Comparison of ENCODE assay signal across 8 cellular contexts in the genomic region with DNA sequence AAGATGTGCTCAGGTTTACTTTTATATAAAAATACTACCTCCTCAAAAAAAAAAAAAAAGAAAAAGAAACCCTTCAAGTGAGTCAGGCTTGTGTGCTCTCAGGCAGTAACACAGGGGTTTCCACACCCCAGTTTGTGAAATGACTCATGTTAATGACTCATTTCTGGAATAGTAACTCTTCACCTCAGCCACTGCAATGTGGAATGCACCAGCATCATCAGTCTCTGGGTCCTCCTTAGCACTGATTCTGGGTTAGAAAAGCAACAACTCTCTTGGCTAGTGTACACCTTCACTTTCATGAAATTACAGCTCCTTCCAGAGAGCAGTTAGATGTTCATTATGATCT.
DNase-seq lines count a peak whose midpoint lies in the region; ATAC-seq, FAIRE-seq and TF ChIP-seq lines count a peak whose summit lies in the region.

No MANE protein-coding gene starts in this region.

- no peak overlapping the region for H2AFZ ChIP-seq in astrocyte (ENCODE audit: low read depth, low read length)

- peaks cover 10% of the 10 kb centered on the region for H3K4me1 ChIP-seq in astrocyte (ENCODE audit: insufficient read depth, low read length)
- H3K4me1 ChIP-seq in CD8-positive, alpha-beta T cell (ENCODE audit: insufficient read depth, low read length), result no peaks in the 10 kb centered on the region

- H3K27ac Mint-ChIP-seq in astrocyte (ENCODE audit: unreplicated experiment) (peak overlapping the region; percentile 89), WTC11 (no peak overlapping the region)
- H3K27ac Mint-ChIP-seq in CD8-positive, alpha-beta T cell, result no peak overlapping the region

- H3K36me3 Mint-ChIP-seq in astrocyte (ENCODE audit: low read depth, unreplicated experiment), result no peaks in the 10 kb centered on the region
- H3K36me3 Mint-ChIP-seq in CD8-positive, alpha-beta T cell, result no peaks in the 10 kb centered on the region
- H3K36me3 Mint-ChIP-seq in WTC11, result peaks cover 4% of the 10 kb centered on the region

- no peaks in the 10 kb centered on the region for H3K27me3 ChIP-seq in astrocyte (ENCODE audit: insufficient read depth, low read length)
- no peaks in the 10 kb centered on the region for H3K27me3 ChIP-seq in CD8-positive, alpha-beta T cell (ENCODE audit: insufficient read depth, low read length)

- H3K4me3 Mint-ChIP-seq in astrocyte (ENCODE audit: unreplicated experiment) (no peak overlapping the region), WTC11 (no peak overlapping the region)
- H3K4me3 Mint-ChIP-seq in CD8-positive, alpha-beta T cell, result no peak overlapping the region

- no peaks in the 10 kb centered on the region for H3K36me3 ChIP-seq in astrocyte (ENCODE audit: insufficient read depth, low read length)
- H3K36me3 ChIP-seq in CD8-positive, alpha-beta T cell (ENCODE audit: insufficient read depth, low read length), result no peaks in the 10 kb centered on the region

- H3K27ac ChIP-seq in astrocyte (ENCODE audit: low read depth, low read length), result no peak overlapping the region
- no peak overlapping the region for H3K27ac ChIP-seq in CD8-positive, alpha-beta T cell (ENCODE audit: low read depth, low read length)

- FAIRE-seq in astrocyte (lab: Jason Lieb, UNC), result peak; percentile 96

- no peaks in the 10 kb centered on the region for H4K20me1 ChIP-seq in astrocyte (ENCODE audit: insufficient read depth, low read length)

- no peaks in the 10 kb centered on the region for H3K79me2 ChIP-seq in astrocyte (ENCODE audit: insufficient read depth, low read length)

- intact Hi-C loops in CD8-positive, alpha-beta T cell (cut with DNase I, micrococcal nuclease), result no loop called here

- H3K4me2 ChIP-seq in astrocyte (ENCODE audit: low read length), result no peak overlapping the region

- peak; percentile 79 for ATAC-seq in GM21381 (IDR thresholded peaks at IDR 0.05; ENCODE audit: unreplicated experiment)
- peak; percentile 86 for ATAC-seq in HG03469 (IDR thresholded peaks at IDR 0.05; ENCODE audit: unreplicated experiment)
- no peak for ATAC-seq in CD8-positive, alpha-beta T cell
- ATAC-seq in WTC11, result no peak

- peaks cover 12% of the 10 kb centered on the region for H3K4me1 Mint-ChIP-seq in astrocyte (ENCODE audit: low read depth, unreplicated experiment)
- H3K4me1 Mint-ChIP-seq in CD8-positive, alpha-beta T cell (ENCODE audit: low read depth), result no peaks in the 10 kb centered on the region
- no peaks in the 10 kb centered on the region for H3K4me1 Mint-ChIP-seq in WTC11

- no peaks in the 10 kb centered on the region for H3K27me3 Mint-ChIP-seq in astrocyte (ENCODE audit: low read depth, unreplicated experiment)
- peaks cover 2% of the 10 kb centered on the region for H3K27me3 Mint-ChIP-seq in CD8-positive, alpha-beta T cell (ENCODE audit: low read depth)
- peaks cover 6% of the 10 kb centered on the region; the same call in 1 of the 2 replicates for H3K27me3 Mint-ChIP-seq in WTC11 (ENCODE audit: low read depth)

- H3K9me3 Mint-ChIP-seq in astrocyte (ENCODE audit: unreplicated experiment) (peaks cover 11% of the 10 kb centered on the region), WTC11 (peaks cover 54% of the 10 kb centered on the region)
- H3K9me3 Mint-ChIP-seq in CD8-positive, alpha-beta T cell, result peaks cover 5% of the 10 kb centered on the region

- DNase-seq in GM04503 (ENCODE audit: low read depth) (peak; percentile 93), astrocyte (ENCODE audit: low read depth) (peak; percentile 93), WTC11 (ENCODE audit: low spot score) (no peak)
- peak; percentile 8 to 15 for DNase-seq in stimulated activated CD4-positive, alpha-beta T cell treated with anti-CD3 and anti-CD28 coated beads, Interleukin-2, amount 100 ng/mL, for 48 hours
- no peak for DNase-seq in CD8-positive, alpha-beta T cell
- no peak for DNase-seq in activated effector memory CD4-positive, alpha-beta T cell treated with Interleukin-2 at 50 U/mL for 16 hours

- H3K9me3 ChIP-seq in astrocyte (ENCODE audit: insufficient read depth, low read depth, low read length), result peaks cover 4% of the 10 kb centered on the region
- no peaks in the 10 kb centered on the region for H3K9me3 ChIP-seq in CD8-positive, alpha-beta T cell (ENCODE audit: low read length)

- H3K4me3 ChIP-seq in astrocyte (ENCODE audit: insufficient read depth, low read depth, low read length), result no peak overlapping the region
- no peak overlapping the region for H3K4me3 ChIP-seq in CD8-positive, alpha-beta T cell (ENCODE audit: low read depth, low read length)

- H3K9ac ChIP-seq in astrocyte (ENCODE audit: low read length), result no peak overlapping the region

- POLR2A ChIA-PET in CD8-positive, alpha-beta T cell (lab: Charles Lee), result no interaction called here
- POLR2A ChIA-PET in WTC11 (lab: Charles Lee), result no interaction called here

- TF ChIP-seq CTCF in astrocyte (IDR thresholded peaks at IDR 0.05; ENCODE audit: insufficient read depth, low read depth, low read length), result no peak
- TF ChIP-seq CTCF in CD8-positive, alpha-beta T cell (IDR thresholded peaks at IDR 0.05), result no peak
- TF ChIP-seq CTCF in WTC11 (IDR thresholded peaks at IDR 0.05), result no peak

- CTCF ChIA-PET in CD8-positive, alpha-beta T cell (lab: Charles Lee), result no interaction called here
- CTCF ChIA-PET in WTC11 (lab: Charles Lee), result interaction anchor here (0.7 kb wide), 2 partner anchors 8 to 76 kb away, joined by 3 to 5 read pairs; no protein-coding TSS in a partner anchor

TF ChIP-seq in WTC11, 78 proteins besides CTCF, POLR2A, EP300 and RAD21:
- TF ChIP-seq CREB1 (CRISPR knock-in tag; IDR thresholded peaks at IDR 0.05), result no peak
- TF ChIP-seq SP1 (CRISPR knock-in tag; conservative IDR thresholded peaks at IDR 0.05), result no peak
- TF ChIP-seq, protein P1, sequence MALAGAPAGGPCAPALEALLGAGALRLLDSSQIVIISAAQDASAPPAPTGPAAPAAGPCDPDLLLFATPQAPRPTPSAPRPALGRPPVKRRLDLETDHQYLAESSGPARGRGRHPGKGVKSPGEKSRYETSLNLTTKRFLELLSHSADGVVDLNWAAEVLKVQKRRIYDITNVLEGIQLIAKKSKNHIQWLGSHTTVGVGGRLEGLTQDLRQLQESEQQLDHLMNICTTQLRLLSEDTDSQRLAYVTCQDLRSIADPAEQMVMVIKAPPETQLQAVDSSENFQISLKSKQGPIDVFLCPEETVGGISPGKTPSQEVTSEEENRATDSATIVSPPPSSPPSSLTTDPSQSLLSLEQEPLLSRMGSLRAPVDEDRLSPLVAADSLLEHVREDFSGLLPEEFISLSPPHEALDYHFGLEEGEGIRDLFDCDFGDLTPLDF (CRISPR knock-in tag; IDR thresholded peaks at IDR 0.05), result no peak
- TF ChIP-seq CREM (CRISPR knock-in tag; IDR thresholded peaks at IDR 0.05), result no peak
- no peak for TF ChIP-seq GABPB1 (CRISPR knock-in tag; IDR thresholded peaks at IDR 0.05)
- TF ChIP-seq NR1H2 (CRISPR knock-in tag; IDR thresholded peaks at IDR 0.05), result no peak
- no peak for TF ChIP-seq ETV6 (CRISPR knock-in tag; IDR thresholded peaks at IDR 0.05)
- TF ChIP-seq ZNF232 (CRISPR knock-in tag; IDR thresholded peaks at IDR 0.05), result no peak
- no peak for TF ChIP-seq PRRX2 (CRISPR knock-in tag; IDR thresholded peaks at IDR 0.05)
- TF ChIP-seq ZNF317 (CRISPR knock-in tag; IDR thresholded peaks at IDR 0.05; ENCODE audit: borderline replicate concordance, low read depth), result no peak
- TF ChIP-seq, protein P2, sequence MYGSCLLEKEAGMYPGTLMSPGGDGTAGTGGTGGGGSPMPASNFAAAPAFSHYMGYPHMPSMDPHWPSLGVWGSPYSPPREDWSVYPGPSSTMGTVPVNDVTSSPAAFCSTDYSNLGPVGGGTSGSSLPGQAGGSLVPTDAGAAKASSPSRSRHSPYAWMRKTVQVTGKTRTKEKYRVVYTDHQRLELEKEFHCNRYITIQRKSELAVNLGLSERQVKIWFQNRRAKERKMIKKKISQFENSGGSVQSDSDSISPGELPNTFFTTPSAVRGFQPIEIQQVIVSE (CRISPR knock-in tag; IDR thresholded peaks at IDR 0.05; ENCODE audit: borderline replicate concordance), result no peak
- TF ChIP-seq TEAD4 (CRISPR knock-in tag; IDR thresholded peaks at IDR 0.05), result no peak
- TF ChIP-seq, protein P3, sequence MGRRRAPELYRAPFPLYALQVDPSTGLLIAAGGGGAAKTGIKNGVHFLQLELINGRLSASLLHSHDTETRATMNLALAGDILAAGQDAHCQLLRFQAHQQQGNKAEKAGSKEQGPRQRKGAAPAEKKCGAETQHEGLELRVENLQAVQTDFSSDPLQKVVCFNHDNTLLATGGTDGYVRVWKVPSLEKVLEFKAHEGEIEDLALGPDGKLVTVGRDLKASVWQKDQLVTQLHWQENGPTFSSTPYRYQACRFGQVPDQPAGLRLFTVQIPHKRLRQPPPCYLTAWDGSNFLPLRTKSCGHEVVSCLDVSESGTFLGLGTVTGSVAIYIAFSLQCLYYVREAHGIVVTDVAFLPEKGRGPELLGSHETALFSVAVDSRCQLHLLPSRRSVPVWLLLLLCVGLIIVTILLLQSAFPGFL (CRISPR knock-in tag; IDR thresholded peaks at IDR 0.05; ENCODE audit: borderline replicate concordance), result no peak
- TF ChIP-seq ZBTB21 (CRISPR knock-in tag; IDR thresholded peaks at IDR 0.05; ENCODE audit: borderline replicate concordance), result no peak

Comparison
In these comparisons a context has a peak if more than half of its experiments do, and no peak if none do; other contexts are left out.
1. DNase-seq: peak in GM04503 (single experiment), astrocyte (single experiment) and stimulated activated CD4-positive, alpha-beta T cell treated with anti-CD3 and anti-CD28 coated beads, Interleukin-2, amount 100 ng/mL, for 48 hours (2 of 2); none in CD8-positive, alpha-beta T cell (0 of 7), activated effector memory CD4-positive, alpha-beta T cell treated with Interleukin-2 at 50 U/mL for 16 hours (single experiment) and WTC11 (single experiment).
2. ATAC-seq: peak in GM21381 (single experiment) and HG03469 (single experiment); none in CD8-positive, alpha-beta T cell (single experiment) and WTC11 (single experiment).